Comparison of ENCODE assay signal across 8 cellular contexts in the genomic region with DNA sequence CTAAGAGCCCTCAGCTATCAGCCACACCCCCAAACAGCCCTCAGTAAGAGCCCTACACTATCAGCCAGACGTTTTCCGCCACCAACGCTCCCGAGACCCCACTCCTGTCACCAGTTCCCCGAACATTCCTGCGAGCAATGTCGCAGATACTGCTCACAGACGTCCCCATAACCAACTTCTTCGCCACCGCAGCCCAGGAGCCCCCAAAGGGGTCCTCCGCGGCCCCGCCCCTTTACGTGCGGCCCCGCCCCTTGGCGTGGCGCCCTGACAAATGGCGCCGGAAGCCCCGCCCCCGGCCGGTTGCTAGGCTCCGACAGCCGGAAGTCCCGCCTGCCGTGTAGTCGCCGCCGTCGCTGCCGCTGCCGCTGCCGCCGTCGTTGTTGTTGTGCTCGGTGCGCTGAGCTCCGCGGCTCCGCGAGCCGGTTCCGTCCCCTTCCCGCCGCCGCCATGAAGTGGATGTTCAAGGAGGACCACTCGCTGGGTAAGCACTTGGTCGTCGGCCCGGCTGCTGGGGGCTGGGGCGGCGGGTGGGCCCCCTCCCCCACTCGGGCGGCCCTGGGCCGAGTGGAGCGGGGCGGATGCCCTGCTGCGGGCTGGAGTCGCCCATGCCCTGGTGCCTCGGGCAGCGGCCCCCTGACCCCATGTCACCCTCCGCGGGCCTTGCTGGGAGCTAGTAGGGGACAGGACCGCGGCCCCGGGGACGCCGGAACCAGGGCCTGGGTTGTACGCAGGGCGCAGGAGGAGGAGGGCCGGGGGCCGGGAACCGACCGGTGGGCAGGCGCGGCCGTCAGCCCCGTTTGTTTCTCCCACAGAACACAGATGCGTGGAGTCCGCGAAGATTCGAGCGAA. TPM values are rescaled to one million over a fixed set of nuclear protein-coding genes. Genes with fewer than 3 reads are reported as not detected.
DNase-seq lines count a peak whose midpoint lies in the region; ATAC-seq and TF ChIP-seq lines count a peak whose summit lies in the region.

A gene with protein sequence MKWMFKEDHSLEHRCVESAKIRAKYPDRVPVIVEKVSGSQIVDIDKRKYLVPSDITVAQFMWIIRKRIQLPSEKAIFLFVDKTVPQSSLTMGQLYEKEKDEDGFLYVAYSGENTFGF (plus strand): TSS at position 340 of the 849 bp plus-strand sequence. CDS start 108 bp downstream, at position 448.

- peak; percentile 84 for ATAC-seq in DND-41 (ENCODE audit: insufficient read depth, low read depth)
- peak; percentile 78 to 93 (median 85) for ATAC-seq in natural killer cell

- H3K4me2 ChIP-seq in DND-41 (ENCODE audit: insufficient read depth, low read length): peak within 1 kb of the TSS; percentile 99
- H3K4me2 ChIP-seq in GM23248 (ENCODE audit: unreplicated experiment): peak within 1 kb of the TSS; percentile 98
- peak within 1 kb of the TSS; percentile 98 for H3K4me2 ChIP-seq in Karpas-422 (ENCODE audit: low read depth, low read length, poor library complexity, severe bottlenecking)

- H3K4me3 ChIP-seq in DND-41 (ENCODE audit: low read depth in 1 of 2, low read length in 2 of 2) (peak within 1 kb of the TSS; percentile 76 to 88), GM23248 (peak within 1 kb of the TSS; percentile 88), Karpas-422 (ENCODE audit: low read length) (peak within 1 kb of the TSS; percentile 80), fibroblast of mammary gland (ENCODE audit: control insufficient read depth, low read depth, low read length) (peak within 1 kb of the TSS; percentile 87)

- H3K36me3 Mint-ChIP-seq in activated T-helper 2 cell treated with anti-CD3 and anti-CD28 coated beads, Interferon-gamma antibody, Interleukin-2, Interleukin-4, amounts not matched to agents 10 μg/mL and 5 μg/mL and 100 μg/mL, durations not matched to agents 14 hours and 24 hours and 36 hours (ENCODE audit: low read depth): peaks cover 29% of the 10 kb centered on the region
- H3K36me3 Mint-ChIP-seq in natural killer cell: no peaks in the 10 kb centered on the region

- peak within 1 kb of the TSS; percentile 72 for H3K27ac ChIP-seq in DND-41 (ENCODE audit: low read length)
- H3K27ac ChIP-seq in GM23248: peak within 1 kb of the TSS; percentile 4; the same call in 1 of the 2 replicates
- H3K27ac ChIP-seq in Karpas-422 (ENCODE audit: low read length): no peak within 1 kb of the TSS; the same call in 1 of the 2 replicates

- peak within 1 kb of the TSS; percentile 90 for H3K27ac Mint-ChIP-seq in activated T-helper 2 cell treated with anti-CD3 and anti-CD28 coated beads, Interferon-gamma antibody, Interleukin-2, Interleukin-4, amounts not matched to agents 10 μg/mL and 5 μg/mL and 100 μg/mL, durations not matched to agents 14 hours and 24 hours and 36 hours
- H3K27ac Mint-ChIP-seq in natural killer cell: peak within 1 kb of the TSS; percentile 86 to 93

- H3K36me3 ChIP-seq in DND-41 (ENCODE audit: insufficient read depth, low read length) (peaks cover 38% of the 10 kb centered on the region), GM23248 (ENCODE audit: low read depth) (peaks cover 32% of the 10 kb centered on the region), Karpas-422 (ENCODE audit: insufficient read depth, low read length) (peaks cover 27% of the 10 kb centered on the region)

- TF ChIP-seq CTCF in DND-41 (IDR thresholded peaks at IDR 0.05; ENCODE audit: borderline replicate concordance, extremely low read depth, low read length, poor library complexity, severe bottlenecking) (peak; percentile 6), fibroblast of mammary gland (conservative IDR thresholded peaks at IDR 0.05; ENCODE audit: control insufficient read depth, insufficient read depth, low read depth, low read length) (no peak), natural killer cell (IDR thresholded peaks at IDR 0.05) (no peak)

- H3F3A ChIP-seq in GM23248 (ENCODE audit: insufficient read depth): peaks cover 14% of the 10 kb centered on the region; the same call in 1 of the 2 replicates

- H3K9me3 ChIP-seq in DND-41 (ENCODE audit: insufficient read depth, low read length, severe bottlenecking): no peaks in the 10 kb centered on the region
- H3K9me3 ChIP-seq in GM23248 (ENCODE audit: low read depth): no peaks in the 10 kb centered on the region
- H3K9me3 ChIP-seq in Karpas-422 (ENCODE audit: low read length): no peaks in the 10 kb centered on the region

- H3K79me2 ChIP-seq in DND-41 (ENCODE audit: insufficient read depth, low read length) (peaks cover 35% of the 10 kb centered on the region), GM23248 (ENCODE audit: insufficient read depth) (peaks cover 49% of the 10 kb centered on the region), Karpas-422 (ENCODE audit: low read length) (peaks cover 36% of the 10 kb centered on the region)

- no peaks in the 10 kb centered on the region for H3K9me3 Mint-ChIP-seq in activated T-helper 2 cell treated with anti-CD3 and anti-CD28 coated beads, Interferon-gamma antibody, Interleukin-2, Interleukin-4, amounts not matched to agents 10 μg/mL and 5 μg/mL and 100 μg/mL, durations not matched to agents 14 hours and 24 hours and 36 hours
- no peaks in the 10 kb centered on the region for H3K9me3 Mint-ChIP-seq in natural killer cell

- WGBS in GM23248 (ENCODE audit: low coverage in 1 of 2, low lambda C conversion rate in 2 of 2, missing lambda C conversion rate in 2 of 2), 2 experiments: 0 to 1% methylated on average over 46 to 76 of the region's 84 CpGs

- H2AFZ ChIP-seq in DND-41 (ENCODE audit: low read depth, low read length): peak within 1 kb of the TSS; percentile 86
- peak within 1 kb of the TSS; percentile 99 for H2AFZ ChIP-seq in GM23248
- peak within 1 kb of the TSS; percentile 66 for H2AFZ ChIP-seq in Karpas-422 (ENCODE audit: low read length)

- H4K20me1 ChIP-seq in DND-41 (ENCODE audit: insufficient read depth, low read length) (peaks cover 23% of the 10 kb centered on the region), GM23248 (ENCODE audit: insufficient read depth) (peaks cover 4% of the 10 kb centered on the region; the same call in 1 of the 2 replicates), Karpas-422 (ENCODE audit: insufficient read depth, low read depth, low read length) (peaks cover 14% of the 10 kb centered on the region)

- H3K4me1 Mint-ChIP-seq in activated T-helper 2 cell treated with anti-CD3 and anti-CD28 coated beads, Interferon-gamma antibody, Interleukin-2, Interleukin-4, amounts not matched to agents 10 μg/mL and 5 μg/mL and 100 μg/mL, durations not matched to agents 14 hours and 24 hours and 36 hours (ENCODE audit: low read depth): peaks cover 25% of the 10 kb centered on the region
- peaks cover 20 to 26% of the 10 kb centered on the region in 2 donors for H3K4me1 Mint-ChIP-seq in natural killer cell

- intact Hi-C loops in activated T-helper 2 cell treated with anti-CD3 and anti-CD28 coated beads, Interferon-gamma antibody, Interleukin-2, Interleukin-4, amounts not matched to agents 10 μg/mL and 5 μg/mL and 100 μg/mL, durations not matched to agents 14 hours and 24 hours and 36 hours (cut with micrococcal nuclease): loop anchor here (1.0 to 2.0 kb wide), 6 partner anchors 10 to 133 kb away; a partner anchor contains a TSS
- intact Hi-C loops in natural killer cell (cut with micrococcal nuclease): loop anchor here (1.0 to 2.0 kb wide), 4 partner anchors 10 to 101 kb away; a partner anchor contains a TSS

- peaks cover 14% of the 10 kb centered on the region for H3K27me3 Mint-ChIP-seq in activated T-helper 2 cell treated with anti-CD3 and anti-CD28 coated beads, Interferon-gamma antibody, Interleukin-2, Interleukin-4, amounts not matched to agents 10 μg/mL and 5 μg/mL and 100 μg/mL, durations not matched to agents 14 hours and 24 hours and 36 hours (ENCODE audit: low read depth)
- peaks cover 16 to 19% of the 10 kb centered on the region in 2 donors for H3K27me3 Mint-ChIP-seq in natural killer cell (ENCODE audit: low read depth in 2 of 2)

- H3K27me3 ChIP-seq in DND-41 (ENCODE audit: insufficient read depth, low read length, poor library complexity) (no peaks in the 10 kb centered on the region), GM23248 (replicated peaks; ENCODE audit: insufficient read depth) (no peaks in the 10 kb centered on the region), Karpas-422 (ENCODE audit: low read length) (no peaks in the 10 kb centered on the region)

- H3K4me1 ChIP-seq in DND-41 (ENCODE audit: insufficient read depth, low read length) (peaks cover 35% of the 10 kb centered on the region), GM23248 (ENCODE audit: insufficient read depth) (peaks cover 18% of the 10 kb centered on the region; the same call in 1 of the 2 replicates), Karpas-422 (ENCODE audit: low read length) (peaks cover 52% of the 10 kb centered on the region)

- peak within 1 kb of the TSS; percentile 96 for H3K4me3 Mint-ChIP-seq in activated T-helper 2 cell treated with anti-CD3 and anti-CD28 coated beads, Interferon-gamma antibody, Interleukin-2, Interleukin-4, amounts not matched to agents 10 μg/mL and 5 μg/mL and 100 μg/mL, durations not matched to agents 14 hours and 24 hours and 36 hours (ENCODE audit: low read depth)
- peak within 1 kb of the TSS; percentile 90 for H3K4me3 Mint-ChIP-seq in natural killer cell

- in situ Hi-C loops in GM23248 (cut with MboI): no loop called here

- H3K9me2 ChIP-seq in GM23248 (ENCODE audit: insufficient read depth) (no peaks in the 10 kb centered on the region), Karpas-422 (replicated peaks; ENCODE audit: insufficient read depth, low read length) (no peaks in the 10 kb centered on the region)

- H3K9ac ChIP-seq in DND-41 (ENCODE audit: low read depth, low read length): peak within 1 kb of the TSS; percentile 75
- peak within 1 kb of the TSS; percentile 80 for H3K9ac ChIP-seq in GM23248
- H3K9ac ChIP-seq in Karpas-422 (ENCODE audit: low read length): peak within 1 kb of the TSS; percentile 94

- DNase-seq in DND-41 (peak; percentile 91), GM23248 (peak; percentile 94), Karpas-422 (peak; percentile 96), RPMI8226 (peak; percentile 92), fibroblast of mammary gland (ENCODE audit: low read depth) (peak; percentile 55), natural killer cell (peak; percentile 95)
- DNase-seq in activated T-helper 2 cell treated with anti-CD3 and anti-CD28 coated beads, Interferon-gamma antibody, Interleukin-2, Interleukin-4, amounts not matched to agents 10 μg/mL and 5 μg/mL and 100 μg/mL, durations not matched to agents 14 hours and 24 hours and 36 hours (ENCODE audit: low spot score): peak; percentile 86
- DNase-seq in stimulated activated naive CD4-positive, alpha-beta T cell (lab: John Stamatoyannopoulos, UW): peak; percentile 82 to 95 (median 90)

RNA-seq across cellular contexts. Expression of the gene that starts here (rescaled TPM):
- total RNA-seq in GM23248 (2014; rRNA removed; shearing (Covaris generic)): 52.7 and 57.5 TPM in 2 replicates
- 252 and 257 TPM in 2 replicates for polyA plus RNA-seq in GM23248 (2016; fragmentation: Nextera tagmentation; extraction: Ambion mirVana)
- 48.8 and 88.3 TPM in 2 replicates for total RNA-seq in Karpas-422 (2014; rRNA removed; shearing (Covaris generic); ENCODE audit: low replicate concordance)
- total RNA-seq in activated T-helper 2 cell treated with anti-CD3 and anti-CD28 coated beads, Interferon-gamma antibody, Interleukin-2, Interleukin-4, amounts not matched to agents 10 μg/mL and 5 μg/mL and 100 μg/mL, durations not matched to agents 14 hours and 24 hours and 36 hours: 69.2 and 69.4 TPM in 2 replicates
- total RNA-seq in natural killer cell: 10 to 100 TPM; 66.2 to 74.0 (median 71.3) TPM
